ENCODE assay signal across 20 cellular contexts in genomic region chr3:32129832-32130231, GRCh38.
"Had no signal": no experiment of that assay in that cellular context is flagged by ENCODE, and none has a peak within 500 bp of the region (broad histone marks: within the 10 kb centered on the region; RNA-seq: fewer than 3 reads in every experiment).

No MANE protein-coding gene starts in this region.

- ATAC-seq: gastrocnemius medialis; left ventricle myocardium superior; stimulated activated naive B cell treated with anti-CD40 and anti-IgM and Interleukin-4, amounts not matched to agents 10 μg/mL and 1 μg/mL and 100 μg/mL, for 72 hours; stimulated activated naive CD8-positive, alpha-beta T cell treated with anti-CD3 and anti-CD28 coated beads, Interleukin-15, amount 100 ng/mL, for 72 hours had no signal

- H3K4me3 Mint-ChIP-seq: central memory CD8-positive, alpha-beta T cell; naive B cell; stimulated activated naive B cell treated with anti-CD40 and anti-IgM and Interleukin-4, amounts not matched to agents 10 μg/mL and 1 μg/mL and 100 μg/mL, for 72 hours; stimulated activated naive CD8-positive, alpha-beta T cell treated with anti-CD3 and anti-CD28 coated beads, Interleukin-15, amount 100 ng/mL, for 72 hours had no signal

- H3K9me3 Mint-ChIP-seq: central memory CD8-positive, alpha-beta T cell; naive B cell; stimulated activated naive B cell treated with anti-CD40 and anti-IgM and Interleukin-4, amounts not matched to agents 10 μg/mL and 1 μg/mL and 100 μg/mL, for 72 hours; stimulated activated naive CD8-positive, alpha-beta T cell treated with anti-CD3 and anti-CD28 coated beads, Interleukin-15, amount 100 ng/mL, for 72 hours had no signal

- H3K36me3 ChIP-seq: uterus had no signal

- H3K27ac ChIP-seq: epithelial cell of prostate, esophagus muscularis mucosa, uterus had no signal

- H3K9me3 ChIP-seq: esophagus muscularis mucosa, gastrocnemius medialis, right atrium auricular region, uterus had no signal

- H3K4me3 ChIP-seq: esophagus muscularis mucosa, gastrocnemius medialis, lung, right atrium auricular region, uterus had no signal

- DNase-seq: cortex of kidney; effector memory CD4-positive, alpha-beta T cell; gastrocnemius medialis; glutamatergic neuron; islet precursor cell; left ventricle myocardium superior; mesenchymal stem cell; naive B cell; posterior cingulate gyrus; stimulated activated CD4-positive, alpha-beta T cell treated with anti-CD3 and anti-CD28 coated beads, Interleukin-4, amount 100 ng/mL, for 1 hour; stimulated activated naive B cell treated with anti-CD40 and anti-IgM and Interleukin-4, amounts not matched to agents 10 μg/mL and 1 μg/mL and 100 μg/mL, for 72 hours; stimulated activated naive CD8-positive, alpha-beta T cell treated with anti-CD3 and anti-CD28 coated beads, Interleukin-15, amount 100 ng/mL, for 72 hours; substantia nigra; trophoblast cell; uterus had no signal

- H3K27me3 ChIP-seq: esophagus muscularis mucosa, gastrocnemius medialis, right atrium auricular region, uterus had no signal

- H3K4me1 ChIP-seq: uterus had no signal

- H3K27me3 Mint-ChIP-seq: central memory CD8-positive, alpha-beta T cell; naive B cell; stimulated activated naive B cell treated with anti-CD40 and anti-IgM and Interleukin-4, amounts not matched to agents 10 μg/mL and 1 μg/mL and 100 μg/mL, for 72 hours; stimulated activated naive CD8-positive, alpha-beta T cell treated with anti-CD3 and anti-CD28 coated beads, Interleukin-15, amount 100 ng/mL, for 72 hours had no signal

- H3K27ac Mint-ChIP-seq: stimulated activated naive B cell treated with anti-CD40 and anti-IgM and Interleukin-4, amounts not matched to agents 10 μg/mL and 1 μg/mL and 100 μg/mL, for 72 hours had no signal
